8 cellular contexts compared by ENCODE assay signal in the genomic region with DNA sequence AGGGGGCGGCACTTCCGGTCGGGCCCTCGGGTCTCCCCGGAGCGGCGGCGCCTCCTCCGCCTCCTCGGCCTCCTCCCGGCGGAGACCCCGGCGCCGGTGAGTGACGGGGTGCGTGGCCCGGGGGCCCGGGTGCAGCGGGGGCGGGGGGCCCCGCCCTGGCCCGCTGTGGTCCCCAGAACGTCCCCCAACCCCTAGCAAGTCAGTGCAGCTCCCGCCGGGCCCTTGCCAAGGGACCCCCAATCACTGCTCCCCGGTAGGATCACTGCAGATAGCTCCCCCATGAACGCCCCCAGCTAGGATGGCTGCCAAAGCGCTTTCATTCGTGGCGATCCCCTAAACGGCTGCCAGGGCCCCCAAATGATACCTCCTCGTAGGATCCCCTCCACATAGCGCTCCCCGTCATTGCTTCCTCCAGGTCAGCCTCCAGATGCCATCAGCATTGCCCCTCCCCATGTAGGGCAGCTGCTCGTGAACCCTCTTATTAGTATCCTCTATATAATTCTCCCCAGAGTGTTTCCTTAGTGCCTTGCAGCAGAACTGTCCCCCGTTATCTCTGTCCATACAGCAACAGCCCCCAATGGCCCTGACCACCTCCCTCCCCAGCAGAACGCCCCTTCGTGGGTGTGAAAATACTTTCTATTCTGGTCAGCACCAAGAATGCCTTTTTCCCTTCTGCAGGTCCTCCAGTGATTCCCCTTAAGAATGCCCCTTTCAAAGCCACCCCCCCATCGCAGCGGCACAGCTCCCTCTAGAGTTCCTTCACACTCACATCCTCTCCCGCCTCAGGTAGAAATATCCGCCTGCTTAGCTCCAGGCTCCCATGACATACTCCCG. TPM values are rescaled to one million over a fixed set of nuclear protein-coding genes. Genes with fewer than 3 reads are reported as not detected.
A peak's percentile ranks its signal among the peaks of the same experiment; 100 is the strongest.
DNase-seq lines count a peak whose midpoint lies in the region; TF ChIP-seq lines count a peak whose summit lies in the region.

A gene (plus strand): TSS at position 11 of the 834 bp plus-strand sequence. CDS start 7,972 bp downstream, outside the sequence.

- H3K9ac ChIP-seq in neural cell (ENCODE audit: low read length) (peak within 1 kb of the TSS; percentile 97), stomach smooth muscle (ENCODE audit: low read length in 2 of 2) (peak within 1 kb of the TSS; percentile 88 to 90)

- H3K4me1 ChIP-seq in stomach smooth muscle (ENCODE audit: control insufficient read depth, insufficient read depth, low read length), result peaks cover 40% of the 10 kb centered on the region

- H3K27me3 ChIP-seq in neural cell (ENCODE audit: insufficient read depth, low read depth, low read length) (no peaks in the 10 kb centered on the region), stomach smooth muscle (ENCODE audit: control insufficient read depth in 1 of 2, insufficient read depth in 2 of 2, low read length in 2 of 2) (no peaks in the 10 kb centered on the region)

- H2AFZ ChIP-seq in neural cell (ENCODE audit: low read depth, low read length), result peak within 1 kb of the TSS; percentile 65

- H3K4me3 ChIP-seq in fibroblast of villous mesenchyme (ENCODE audit: low read depth, low read length) (peak within 1 kb of the TSS; percentile 98), neural cell (ENCODE audit: low read length) (peak within 1 kb of the TSS; percentile 97), stomach smooth muscle (ENCODE audit: low read length in 2 of 2) (peak within 1 kb of the TSS; percentile 88 to 93)

- no peaks in the 10 kb centered on the region for H3F3A ChIP-seq in neural cell (ENCODE audit: insufficient read depth, low read length, poor library complexity, severe bottlenecking)

- H4K20me1 ChIP-seq in neural cell (ENCODE audit: insufficient read depth), result no peaks in the 10 kb centered on the region

- H3K27ac ChIP-seq in KOPT-K1 (ENCODE audit: low read depth, low read length, poor library complexity, severe bottlenecking) (peak within 1 kb of the TSS; percentile 82), neural cell (ENCODE audit: low read length) (peak within 1 kb of the TSS; percentile 97), stomach smooth muscle (ENCODE audit: low read length) (peak within 1 kb of the TSS; percentile 87)

- H3K4me2 ChIP-seq in neural cell (ENCODE audit: low read length), result peak within 1 kb of the TSS; percentile 87

- peaks cover 30% of the 10 kb centered on the region for H3K79me2 ChIP-seq in neural cell (replicated peaks; ENCODE audit: insufficient read depth, low read length)

- no peaks in the 10 kb centered on the region for H3K9me3 ChIP-seq in KOPT-K1 (ENCODE audit: insufficient read depth, low read length, poor library complexity, severe bottlenecking)
- no peaks in the 10 kb centered on the region for H3K9me3 ChIP-seq in neural cell (ENCODE audit: low read length)
- H3K9me3 ChIP-seq in stomach smooth muscle (ENCODE audit: control insufficient read depth in 2 of 2, low read length in 2 of 2), result no peaks in the 10 kb centered on the region

- TF ChIP-seq EP300 in neural cell (conservative IDR thresholded peaks at IDR 0.05; ENCODE audit: poor library complexity, severe bottlenecking), result no peak

- TF ChIP-seq CTCF in GM20000 (IDR thresholded peaks at IDR 0.05; ENCODE audit: extremely low read depth, missing control alignments) (peak; percentile 79), fibroblast of villous mesenchyme (IDR thresholded peaks at IDR 0.05; ENCODE audit: insufficient read depth, low read depth, low read length) (peak; percentile 84), neural cell (IDR thresholded peaks at IDR 0.05; ENCODE audit: poor library complexity, severe bottlenecking) (peak; percentile 92)

- no peaks in the 10 kb centered on the region for H3K9me2 ChIP-seq in neural cell (ENCODE audit: insufficient read depth, low read length)

- H3K36me3 ChIP-seq in KOPT-K1 (ENCODE audit: insufficient read depth, low read length) (peaks cover 19% of the 10 kb centered on the region; the same call in 1 of the 2 replicates), neural cell (ENCODE audit: insufficient read depth, low read length) (peaks cover 8% of the 10 kb centered on the region), stomach smooth muscle (ENCODE audit: control insufficient read depth in 2 of 2, insufficient read depth in 2 of 2, low read length in 2 of 2) (peaks cover 5 to 9% of the 10 kb centered on the region in 2 donors)

- peak; percentile 64 for DNase-seq in CD1c-positive myeloid dendritic cell (ENCODE audit: extremely low spot score)
- peak; percentile 85 for DNase-seq in GM20000 (ENCODE audit: low spot score)
- DNase-seq in RPMI8226, result peak; percentile 82
- DNase-seq in activated T-helper 9 cell treated with anti-CD3 and anti-CD28 coated beads, Interleukin-2, amount 50 U/mL, for 16 hours (ENCODE audit: low read depth), result peak; percentile 61
- DNase-seq in fibroblast of villous mesenchyme (ENCODE audit: low read depth), result peak; percentile 87

- TF ChIP-seq RAD21 in neural cell (conservative IDR thresholded peaks at IDR 0.05), result peak; percentile 83

TF ChIP-seq in neural cell, 6 proteins besides CTCF, POLR2A, EP300 and RAD21:
- TF ChIP-seq, protein P1, sequence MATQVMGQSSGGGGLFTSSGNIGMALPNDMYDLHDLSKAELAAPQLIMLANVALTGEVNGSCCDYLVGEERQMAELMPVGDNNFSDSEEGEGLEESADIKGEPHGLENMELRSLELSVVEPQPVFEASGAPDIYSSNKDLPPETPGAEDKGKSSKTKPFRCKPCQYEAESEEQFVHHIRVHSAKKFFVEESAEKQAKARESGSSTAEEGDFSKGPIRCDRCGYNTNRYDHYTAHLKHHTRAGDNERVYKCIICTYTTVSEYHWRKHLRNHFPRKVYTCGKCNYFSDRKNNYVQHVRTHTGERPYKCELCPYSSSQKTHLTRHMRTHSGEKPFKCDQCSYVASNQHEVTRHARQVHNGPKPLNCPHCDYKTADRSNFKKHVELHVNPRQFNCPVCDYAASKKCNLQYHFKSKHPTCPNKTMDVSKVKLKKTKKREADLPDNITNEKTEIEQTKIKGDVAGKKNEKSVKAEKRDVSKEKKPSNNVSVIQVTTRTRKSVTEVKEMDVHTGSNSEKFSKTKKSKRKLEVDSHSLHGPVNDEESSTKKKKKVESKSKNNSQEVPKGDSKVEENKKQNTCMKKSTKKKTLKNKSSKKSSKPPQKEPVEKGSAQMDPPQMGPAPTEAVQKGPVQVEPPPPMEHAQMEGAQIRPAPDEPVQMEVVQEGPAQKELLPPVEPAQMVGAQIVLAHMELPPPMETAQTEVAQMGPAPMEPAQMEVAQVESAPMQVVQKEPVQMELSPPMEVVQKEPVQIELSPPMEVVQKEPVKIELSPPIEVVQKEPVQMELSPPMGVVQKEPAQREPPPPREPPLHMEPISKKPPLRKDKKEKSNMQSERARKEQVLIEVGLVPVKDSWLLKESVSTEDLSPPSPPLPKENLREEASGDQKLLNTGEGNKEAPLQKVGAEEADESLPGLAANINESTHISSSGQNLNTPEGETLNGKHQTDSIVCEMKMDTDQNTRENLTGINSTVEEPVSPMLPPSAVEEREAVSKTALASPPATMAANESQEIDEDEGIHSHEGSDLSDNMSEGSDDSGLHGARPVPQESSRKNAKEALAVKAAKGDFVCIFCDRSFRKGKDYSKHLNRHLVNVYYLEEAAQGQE (IDR thresholded peaks at IDR 0.05; ENCODE audit: borderline replicate concordance), result no peak
- no peak for TF ChIP-seq MXI1 (conservative IDR thresholded peaks at IDR 0.05; ENCODE audit: poor library complexity, severe bottlenecking)
- no peak for TF ChIP-seq EZH2 (IDR thresholded peaks at IDR 0.05; ENCODE audit: borderline replicate concordance, insufficient read depth, low read length, poor library complexity, severe bottlenecking)
- peak; percentile 48 for TF ChIP-seq POLR2AphosphoS5 (IDR thresholded peaks at IDR 0.05)
- peak; percentile 84 for TF ChIP-seq SMC3 (conservative IDR thresholded peaks at IDR 0.05; ENCODE audit: poor library complexity)
- no peak for TF ChIP-seq TAF1 (IDR thresholded peaks at IDR 0.05; ENCODE audit: low read depth)

RNA-seq across cellular contexts. Expression of the gene that starts here (rescaled TPM):
- 1.3 and 1.9 TPM in 2 replicates for total RNA-seq in fibroblast of villous mesenchyme
- 1.7 and 2.1 TPM in 2 replicates for polyA plus RNA-seq in neural cell
- polyA minus RNA-seq in neural cell, result 3.4 and 4.3 TPM in 2 replicates

Comparison
In these comparisons a context has a peak if more than half of its experiments do, and no peak if none do; other contexts are left out.
1. Peak in every context shown above with its lines: DNase-seq, H3K4me3 ChIP-seq and H3K27ac ChIP-seq.